ENCODE assay signal across 9 cellular contexts in the genomic region with DNA sequence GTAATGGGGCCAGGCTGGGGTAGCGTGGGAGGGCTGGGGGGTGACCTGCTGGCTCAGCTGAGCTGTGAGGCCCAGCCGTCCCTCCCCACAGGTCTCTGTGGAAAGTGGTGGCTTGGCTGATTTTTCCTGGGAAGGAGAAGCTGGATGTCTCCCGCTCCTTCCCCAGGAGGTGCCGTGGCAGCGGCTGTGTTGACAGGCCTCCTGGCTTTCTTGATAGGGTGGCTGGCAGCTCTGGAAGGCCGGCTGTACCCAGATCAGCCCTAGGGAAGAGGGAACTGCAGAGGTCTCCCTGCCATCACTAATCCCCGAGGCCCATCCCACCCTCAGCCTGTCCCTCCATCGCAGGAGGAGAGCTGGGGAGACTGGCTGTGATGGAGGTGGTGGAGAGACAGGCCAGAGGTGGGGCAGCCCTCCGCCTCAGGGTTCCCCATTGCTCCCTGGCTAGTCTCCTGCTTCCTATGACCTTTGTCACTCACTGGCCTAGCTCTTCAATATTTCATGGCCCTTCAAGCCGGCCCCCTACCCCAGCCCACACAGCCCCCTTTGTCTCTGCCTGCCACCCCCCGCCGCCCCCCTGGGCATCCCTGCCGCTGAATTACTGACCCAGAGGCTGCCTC. TPM values are rescaled to one million over a fixed set of nuclear protein-coding genes. Genes with fewer than 3 reads are reported as not detected.
DNase-seq lines count a peak whose midpoint lies in the region; FAIRE-seq and TF ChIP-seq lines count a peak whose summit lies in the region.
"Had no signal": no experiment of that assay in that cellular context is flagged by ENCODE, and none has a peak within 500 bp of the region (broad histone marks: within the 10 kb centered on the region; RNA-seq: fewer than 3 reads in every experiment).

No MANE protein-coding gene starts in this region.

- H3K36me3 ChIP-seq in adipocyte (ENCODE audit: control insufficient read depth, insufficient read depth, low read length, severe bottlenecking) (no peaks in the 10 kb centered on the region), kidney (ENCODE audit: control insufficient read depth in 1 of 2, insufficient read depth in 2 of 2, low read length in 2 of 2) (no peaks in the 10 kb centered on the region), sigmoid colon (no peaks in the 10 kb centered on the region)

- H3K27me3 Mint-ChIP-seq in Calu3 (ENCODE audit: unreplicated experiment): no peaks in the 10 kb centered on the region
- H3K27me3 Mint-ChIP-seq in activated naive CD4-positive, alpha-beta T cell treated with anti-CD3 and anti-CD28 coated beads, Interleukin-2, amount 10 ng/mL, durations not matched to agents 7 days and 5 days: peaks cover 87% of the 10 kb centered on the region

- H3K9me3 Mint-ChIP-seq in Calu3 (ENCODE audit: low read depth, unreplicated experiment): no peaks in the 10 kb centered on the region
- no peaks in the 10 kb centered on the region for H3K9me3 Mint-ChIP-seq in activated naive CD4-positive, alpha-beta T cell treated with anti-CD3 and anti-CD28 coated beads, Interleukin-2, amount 10 ng/mL, durations not matched to agents 7 days and 5 days
- H3K9me3 Mint-ChIP-seq: activated CD4-positive, alpha-beta T cell treated with anti-CD3 and anti-CD28 coated beads, Interleukin-2, amount 10 ng/mL, durations not matched to agents 7 days and 5 days had no signal

- TF ChIP-seq EP300 in sigmoid colon (IDR thresholded peaks at IDR 0.05): no peak

- DNase-seq in Calu3 (no peak), adipocyte (ENCODE audit: low read depth) (peak; percentile 24), kidney (peak; percentile 66), sigmoid colon (no peak), NOMO-1 (lab: John Stamatoyannopoulos, UW; ENCODE audit: unreplicated experiment in 2 of 2) (no peak), NCI-H1930 (lab: John Stamatoyannopoulos, UW) (no peak), AG08395 (ENCODE audit: low spot score) (no peak)
- DNase-seq in activated naive CD4-positive, alpha-beta T cell treated with anti-CD3 and anti-CD28 coated beads, Interleukin-2, amount 10 ng/mL, durations not matched to agents 7 days and 5 days: no peak
- DNase-seq: activated CD4-positive, alpha-beta T cell treated with anti-CD3 and anti-CD28 coated beads, Interleukin-2, amount 10 ng/mL, durations not matched to agents 7 days and 5 days had no signal

- CTCF ChIA-PET in Calu3 (lab: Charles Lee): interaction anchor here (0.9 kb wide), 1 partner anchor 111 kb away, joined by 4 read pairs; no protein-coding TSS in a partner anchor
- CTCF ChIA-PET in activated naive CD4-positive, alpha-beta T cell treated with anti-CD3 and anti-CD28 coated beads, Interleukin-2, amount 10 ng/mL, durations not matched to agents 7 days and 5 days (lab: Charles Lee): interaction anchor here (0.6 to 0.8 kb wide), 2 partner anchors 21 to 233 kb away, joined by 3 read pairs; no protein-coding TSS in a partner anchor

- intact Hi-C loops in Calu3 (cut with micrococcal nuclease; ENCODE audit: unreplicated experiment) (loop anchor here (5.0 kb wide), 1 partner anchor 112 kb away; no protein-coding TSS in a partner anchor), kidney (cut with DNase I) (no loop called here), sigmoid colon (cut with DNase I) (no loop called here)

- 72 to 74% methylated on average over 13 of the region's 13 CpGs for WGBS in sigmoid colon, 2 donors

- no peak overlapping the region for H3K4me3 ChIP-seq in adipocyte (ENCODE audit: low read length)
- peak overlapping the region in 1 of 2 donors; percentile 53 for H3K4me3 ChIP-seq in kidney (ENCODE audit: low read length in 2 of 2)
- H3K4me3 ChIP-seq in sigmoid colon: no peak overlapping the region

- H3K27me3 ChIP-seq in adipocyte (replicated peaks; ENCODE audit: control insufficient read depth, insufficient read depth, low read length): no peaks in the 10 kb centered on the region
- H3K27me3 ChIP-seq in sigmoid colon: peaks cover 0 to 12% (median 0%) of the 10 kb centered on the region in 3 donors

- no peak for TF ChIP-seq POLR2A in sigmoid colon (IDR thresholded peaks at IDR 0.05)

- H3K9me3 ChIP-seq in adipocyte (ENCODE audit: control insufficient read depth, low read length) (no peaks in the 10 kb centered on the region), kidney (ENCODE audit: control insufficient read depth in 1 of 2, low read length in 2 of 2) (no peaks in the 10 kb centered on the region), sigmoid colon (no peaks in the 10 kb centered on the region)

- H3K36me3 Mint-ChIP-seq in Calu3 (ENCODE audit: insufficient read depth, unreplicated experiment): peaks cover 51% of the 10 kb centered on the region
- no peaks in the 10 kb centered on the region for H3K36me3 Mint-ChIP-seq in activated naive CD4-positive, alpha-beta T cell treated with anti-CD3 and anti-CD28 coated beads, Interleukin-2, amount 10 ng/mL, durations not matched to agents 7 days and 5 days

- H3K4me1 Mint-ChIP-seq in Calu3 (ENCODE audit: low read depth, unreplicated experiment): peaks cover 90% of the 10 kb centered on the region
- H3K4me1 Mint-ChIP-seq in activated naive CD4-positive, alpha-beta T cell treated with anti-CD3 and anti-CD28 coated beads, Interleukin-2, amount 10 ng/mL, durations not matched to agents 7 days and 5 days: peaks cover 23% of the 10 kb centered on the region

- H3K4me3 Mint-ChIP-seq in Calu3 (ENCODE audit: low read depth, unreplicated experiment): no peak overlapping the region
- no peak overlapping the region for H3K4me3 Mint-ChIP-seq in activated naive CD4-positive, alpha-beta T cell treated with anti-CD3 and anti-CD28 coated beads, Interleukin-2, amount 10 ng/mL, durations not matched to agents 7 days and 5 days
- H3K4me3 Mint-ChIP-seq: activated CD4-positive, alpha-beta T cell treated with anti-CD3 and anti-CD28 coated beads, Interleukin-2, amount 10 ng/mL, durations not matched to agents 7 days and 5 days had no signal

- FAIRE-seq in kidney (lab: Jason Lieb, UNC): no peak

- no peak for TF ChIP-seq CTCF in Calu3 (IDR thresholded peaks at IDR 0.05; ENCODE audit: unreplicated experiment)
- no peak for TF ChIP-seq CTCF in kidney (IDR thresholded peaks at IDR 0.05; ENCODE audit: borderline replicate concordance, extremely low read depth, insufficient read depth)
- TF ChIP-seq CTCF in sigmoid colon (IDR thresholded peaks at IDR 0.05): no peak

- BruUV-seq in Calu3 (replicated peaks; lab: Mats Ljungman, UMichigan): no TSS peak

- H3K4me1 ChIP-seq in adipocyte (ENCODE audit: control insufficient read depth, insufficient read depth, low read length): peaks cover 88% of the 10 kb centered on the region
- peaks cover 71 to 77% of the 10 kb centered on the region in 2 donors for H3K4me1 ChIP-seq in kidney (ENCODE audit: control insufficient read depth in 1 of 2, insufficient read depth in 1 of 2, low read depth in 1 of 2, low read length in 2 of 2)
- H3K4me1 ChIP-seq in sigmoid colon: peaks cover 0 to 100% (median 98%) of the 10 kb centered on the region in 4 donors

- peak overlapping the region; percentile 76 for H3K9ac ChIP-seq in adipocyte (ENCODE audit: low read length)
- H3K9ac ChIP-seq in kidney (ENCODE audit: low read length in 2 of 2): peak overlapping the region; percentile 20 to 65

- H3K27ac ChIP-seq in kidney (ENCODE audit: low read depth in 2 of 2, low read length in 2 of 2) (peak overlapping the region; percentile 89 to 90), sigmoid colon (peak overlapping the region; percentile 92 to 95 (median 94))

- peak overlapping the region; percentile 41 for H3K27ac Mint-ChIP-seq in Calu3 (ENCODE audit: unreplicated experiment)
- no peak overlapping the region for H3K27ac Mint-ChIP-seq in activated naive CD4-positive, alpha-beta T cell treated with anti-CD3 and anti-CD28 coated beads, Interleukin-2, amount 10 ng/mL, durations not matched to agents 7 days and 5 days
- H3K27ac Mint-ChIP-seq: activated CD4-positive, alpha-beta T cell treated with anti-CD3 and anti-CD28 coated beads, Interleukin-2, amount 10 ng/mL, durations not matched to agents 7 days and 5 days had no signal

RNA-seq across cellular contexts. Expression of a gene that starts 6.8 kb away (rescaled TPM):
- 64.1 and 69.1 TPM in 2 replicates for total RNA-seq in Calu3 (2022)
- 122 TPM for total RNA-seq in kidney
- polyA plus RNA-seq in kidney (ENCODE audit: insufficient read depth, low read depth, low replicate concordance): 116 TPM
- 10 to 100 TPM; 16.7 to 25.3 (median 18.5) TPM for total RNA-seq in sigmoid colon
- 10 to 100 TPM; 15.7 to 30.0 (median 28.1) TPM for polyA plus RNA-seq in sigmoid colon

Comparison
In these comparisons a context has a peak if more than half of its experiments do, and no peak if none do; other contexts are left out.
1. DNase-seq: peak in adipocyte (single experiment) and kidney (single experiment); none in Calu3 (single experiment), sigmoid colon (single experiment), NOMO-1 (0 of 2), NCI-H1930 (0 of 2), AG08395 (single experiment) and activated naive CD4-positive, alpha-beta T cell treated with anti-CD3 and anti-CD28 coated beads, Interleukin-2, amount 10 ng/mL, durations not matched to agents 7 days and 5 days (single experiment).